In genomic region chr11:63764712-63765631, GRCh38 we compare ENCODE assay signal across 12 cellular contexts. TPM values are rescaled to one million over a fixed set of nuclear protein-coding genes. Genes with fewer than 3 reads are reported as not detected.
DNase-seq lines count a peak whose midpoint lies in the region; ATAC-seq and TF ChIP-seq lines count a peak whose summit lies in the region.
"Had no signal": no experiment of that assay in that cellular context is flagged by ENCODE, and none has a peak within 500 bp of the region (broad histone marks: within the 10 kb centered on the region; RNA-seq: fewer than 3 reads in every experiment).

No MANE protein-coding gene starts in this region.

- H3K27me3 ChIP-seq in iPS-18a (ENCODE audit: control insufficient read depth, insufficient read depth, low read length): peaks cover 6% of the 10 kb centered on the region
- H3K27me3 ChIP-seq: SJSA1 had no signal

- H3K4me1 ChIP-seq in iPS-18a (ENCODE audit: control insufficient read depth, low read depth, low read length): peaks cover 34% of the 10 kb centered on the region

- peak overlapping the region; percentile 77 for H3K4me3 ChIP-seq in iPS-18a (ENCODE audit: low read length)
- H3K4me3 ChIP-seq: SJSA1 had no signal

- TF ChIP-seq CTCF in GM20000 (IDR thresholded peaks at IDR 0.05; ENCODE audit: extremely low read depth, missing control alignments): no peak

- no peaks in the 10 kb centered on the region for H3K9me3 ChIP-seq in iPS-18a (ENCODE audit: control insufficient read depth, low read depth, low read length)

- DNase-seq in GM20000 (ENCODE audit: low spot score) (peak; percentile 51), SW480 (ENCODE audit: low spot score) (peak; percentile 74), renal cortical epithelial cell (ENCODE audit: low read depth) (peak; percentile 26), dermis blood vessel endothelial cell (no peak), NCI-H2171 (lab: John Stamatoyannopoulos, UW) (no peak)
- no peak for DNase-seq in stimulated activated CD4-positive, alpha-beta T cell treated with anti-CD3 and anti-CD28 coated beads, Interleukin-4, amount 100 ng/mL, for 24 hours
- DNase-seq: activated CD4-positive, alpha-beta T cell treated with anti-CD3 and anti-CD28 coated beads for 1 hour; activated effector memory CD4-positive, alpha-beta T cell treated with anti-CD3 and anti-CD28 coated beads, Interleukin-2, amount 50 U/mL, for 16 hours; NCI-H2227 treated with DMSO at 0.1 percent for 48 hours had no signal

- H3K9ac ChIP-seq in iPS-18a (ENCODE audit: low read length): peak overlapping the region; percentile 84

- peaks cover 3% of the 10 kb centered on the region for H3K36me3 ChIP-seq in iPS-18a (ENCODE audit: control insufficient read depth, low read depth, low read length)

- no peak overlapping the region for H3K27ac ChIP-seq in iPS-18a (ENCODE audit: low read length)
- H3K27ac ChIP-seq: SJSA1 had no signal

- no peak for ATAC-seq in HG02938 (IDR thresholded peaks at IDR 0.05; ENCODE audit: unreplicated experiment)

RNA-seq across cellular contexts. Expression of gene ZFTA, which starts 3.6 kb away (rescaled TPM):
- total RNA-seq in renal cortical epithelial cell (8.9 and 18.4 TPM in 2 replicates), dermis blood vessel endothelial cell (25.4 and 30.1 TPM in 2 replicates)

RNA-seq across cellular contexts. Expression of gene SPINDOC, which starts 48.3 kb away (rescaled TPM):
- total RNA-seq in renal cortical epithelial cell (11.8 and 12.6 TPM in 2 replicates), dermis blood vessel endothelial cell (14.3 and 22.4 TPM in 2 replicates)

Comparison
In these comparisons a context has a peak if more than half of its experiments do, and no peak if none do; other contexts are left out.
1. DNase-seq: peak in GM20000 (single experiment), SW480 (single experiment) and renal cortical epithelial cell (single experiment); none in stimulated activated CD4-positive, alpha-beta T cell treated with anti-CD3 and anti-CD28 coated beads, Interleukin-4, amount 100 ng/mL, for 24 hours (single experiment), dermis blood vessel endothelial cell (single experiment) and NCI-H2171 (single experiment).